Comparison of ENCODE assay signal across 15 cellular contexts in the genomic region with DNA sequence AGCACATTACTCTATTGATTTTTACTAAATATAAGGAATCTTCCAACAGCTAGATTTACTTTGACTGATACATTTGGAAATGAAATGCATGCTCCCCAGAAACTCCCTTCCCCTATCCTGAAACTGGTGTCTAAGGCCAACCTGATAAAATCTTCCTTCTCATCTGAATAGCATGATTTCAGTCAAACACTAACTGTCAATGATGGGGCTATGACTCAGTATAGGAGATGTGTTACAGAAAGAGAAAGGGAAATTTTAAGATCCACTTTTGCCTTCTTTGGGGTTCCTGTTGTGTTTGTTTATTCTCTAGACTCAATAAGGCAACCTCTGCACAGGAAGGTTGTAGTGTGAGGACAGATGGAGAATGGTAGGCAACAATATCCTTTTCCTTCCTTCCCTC.
"Had no signal": no experiment of that assay in that cellular context is flagged by ENCODE, and none has a peak within 500 bp of the region (broad histone marks: within the 10 kb centered on the region; RNA-seq: fewer than 3 reads in every experiment).

No MANE protein-coding gene starts in this region.

- H3K4me1 Mint-ChIP-seq: naive B cell had no signal

- H3K36me3 Mint-ChIP-seq: activated CD4-positive, alpha-beta memory T cell treated with anti-CD3 and anti-CD28 coated beads for 36 hours; naive B cell had no signal

- H3K9me3 ChIP-seq: body of pancreas, colonic mucosa, esophagus muscularis mucosa, left lung, pancreas, thoracic aorta, upper lobe of right lung had no signal

- H3K36me3 ChIP-seq: colonic mucosa, esophagus muscularis mucosa, pancreas, thoracic aorta, upper lobe of right lung had no signal

- H3K4me3 Mint-ChIP-seq: activated CD4-positive, alpha-beta memory T cell treated with anti-CD3 and anti-CD28 coated beads for 36 hours; activated naive CD4-positive, alpha-beta T cell treated with anti-CD3 and anti-CD28 coated beads for 36 hours; naive B cell had no signal

- DNase-seq: activated CD4-positive, alpha-beta memory T cell treated with anti-CD3 and anti-CD28 coated beads for 36 hours; activated CD4-positive, CD25-positive, alpha-beta regulatory T cell treated with anti-CD3 and anti-CD28 coated beads, Interleukin-2, amount 50 U/mL, for 72 hours; activated naive CD4-positive, alpha-beta T cell treated with anti-CD3 and anti-CD28 coated beads for 36 hours; body of pancreas; caudate nucleus; colonic mucosa; islet precursor cell; left lung; naive B cell; pancreas; T-helper 9 cell; upper lobe of right lung had no signal

- H3K9me3 Mint-ChIP-seq: activated CD4-positive, alpha-beta memory T cell treated with anti-CD3 and anti-CD28 coated beads for 36 hours; activated naive CD4-positive, alpha-beta T cell treated with anti-CD3 and anti-CD28 coated beads for 36 hours had no signal

- ATAC-seq: body of pancreas, left lung, pancreas, sciatic nerve, upper lobe of right lung had no signal

- H3K27me3 ChIP-seq: body of pancreas, colonic mucosa, esophagus muscularis mucosa, left lung, pancreas, upper lobe of right lung had no signal

- H3K4me3 ChIP-seq: body of pancreas, colonic mucosa, esophagus muscularis mucosa, left lung, pancreas, thoracic aorta, upper lobe of right lung had no signal

- H3K27ac ChIP-seq: body of pancreas, colonic mucosa, esophagus muscularis mucosa, left lung, pancreas, thoracic aorta, upper lobe of right lung had no signal

- H3K27me3 Mint-ChIP-seq: activated CD4-positive, alpha-beta memory T cell treated with anti-CD3 and anti-CD28 coated beads for 36 hours; naive B cell had no signal

- H3K4me1 ChIP-seq: body of pancreas, colonic mucosa, esophagus muscularis mucosa, left lung, pancreas, upper lobe of right lung had no signal

- H3K27ac Mint-ChIP-seq: activated CD4-positive, alpha-beta memory T cell treated with anti-CD3 and anti-CD28 coated beads for 36 hours; activated naive CD4-positive, alpha-beta T cell treated with anti-CD3 and anti-CD28 coated beads for 36 hours; naive B cell had no signal
